In genomic region chr4:188738290-188738689, GRCh38 we compare ENCODE assay signal across 7 cellular contexts.
DNase-seq lines count a peak whose midpoint lies in the region; ATAC-seq and TF ChIP-seq lines count a peak whose summit lies in the region.
"Not testable (repeated sequence)": the region's sequence is repeated elsewhere in the genome, so short reads cannot be mapped to it uniquely, and the experiment has no call there.

No MANE protein-coding gene starts in this region.

- no CpG with 5 or more reads among the region's 24 CpGs for WGBS in IMR-90 (ENCODE audit: extremely low coverage in 2 of 2, insufficient read length in 1 of 2), 2 experiments

- peak overlapping the region; percentile 69 for H3K27ac ChIP-seq in IMR-90 (ENCODE audit: insufficient read depth, low read length)
- not testable (repeated sequence) for H3K27ac ChIP-seq in OCI-LY7 (ENCODE audit: low read depth, low read length, poor library complexity, severe bottlenecking); neural progenitor cell

- H3K9me2 ChIP-seq in OCI-LY7 (ENCODE audit: insufficient read depth, low read length): not testable (repeated sequence)

- not testable (repeated sequence) for H3K36me3 ChIP-seq in IMR-90 (ENCODE audit: control insufficient read depth, insufficient read depth, low read length); OCI-LY7 (ENCODE audit: insufficient read depth, low read length); neural progenitor cell

- H3K9me1 ChIP-seq in IMR-90 (ENCODE audit: insufficient read depth, low read length): not testable (repeated sequence)

- not testable (repeated sequence) for H2BK20ac ChIP-seq in IMR-90 (ENCODE audit: low read depth, low read length)

- 0 out of 4 replicates have a peak overlapping the region, but pooled peaks of 1 of the 2 experiments have one; percentile 49 for H4K8ac ChIP-seq in IMR-90 (ENCODE audit: low read depth in 2 of 2, low read length in 2 of 2)

- intact Hi-C loops in IMR-90 (cut with micrococcal nuclease); OCI-LY7 (cut with micrococcal nuclease; ENCODE audit: unreplicated experiment): not testable (repeated sequence)

- not testable (repeated sequence) for H3K4me3 Mint-ChIP-seq in neural progenitor cell

- not testable (repeated sequence) for H2AK9ac ChIP-seq in IMR-90 (replicated peaks; ENCODE audit: low read depth, low read length, poor library complexity)

- H3K27me3 ChIP-seq in IMR-90 (ENCODE audit: control insufficient read depth, insufficient read depth, low read length); neural progenitor cell: not testable (repeated sequence)

- H3K14ac ChIP-seq in IMR-90 (replicated peaks; ENCODE audit: low read depth, low read length): not testable (repeated sequence)

- peak overlapping the region; percentile 75 for H3K9ac ChIP-seq in IMR-90 (ENCODE audit: low read depth, low read length)
- H3K9ac ChIP-seq in neural progenitor cell: not testable (repeated sequence)

- in situ Hi-C loops in IMR-90 (cut with MboI; ENCODE audit: low sequenced_read_pairs): not testable (repeated sequence)

- not testable (repeated sequence) for TF ChIP-seq POLR2A in IMR-90 (IDR thresholded peaks at IDR 0.05; ENCODE audit: low read depth, low read length)

- not testable (repeated sequence) for H3K27ac Mint-ChIP-seq in neural progenitor cell

- peak; percentile 17; the same call in 1 of the 2 replicates for ATAC-seq in IMR-90 (ENCODE audit: low read depth)

- not testable (repeated sequence) for H3K4me1 ChIP-seq in IMR-90 (ENCODE audit: control insufficient read depth, insufficient read depth, low read length); OCI-LY7 (ENCODE audit: insufficient read depth, low read length, poor library complexity, severe bottlenecking); neural progenitor cell

- CTCF ChIA-PET in IMR-90 (lab: Yijun Ruan, JAX); OCI-LY7 (lab: Charles Lee; ENCODE audit: unreplicated experiment): not testable (repeated sequence)

- POLR2A ChIA-PET in IMR-90 (lab: Charles Lee; ENCODE audit: unreplicated experiment); OCI-LY7 (lab: Charles Lee): not testable (repeated sequence)

- not testable (repeated sequence) for H2BK120ac ChIP-seq in IMR-90 (ENCODE audit: low read depth, low read length)

- H2BK15ac ChIP-seq in IMR-90 (ENCODE audit: low read depth, low read length): not testable (repeated sequence)

- not testable (repeated sequence) for H3K79me1 ChIP-seq in IMR-90 (ENCODE audit: low read depth in 1 of 2, low read length in 2 of 2)

- BruUV-seq in IMR-90 (replicated peaks; lab: Mats Ljungman, UMichigan); OCI-LY7 (replicated peaks; lab: Mats Ljungman, UMichigan): not testable (repeated sequence)

- not testable (repeated sequence) for H3K18ac ChIP-seq in IMR-90 (ENCODE audit: low read depth, low read length)

- dilution Hi-C loops in IMR-90 (cut with HindIII; ENCODE audit: low sequenced_read_pairs, unreplicated experiment): not testable (repeated sequence)

- not testable (repeated sequence) for H3K4me1 Mint-ChIP-seq in neural progenitor cell

- H4K91ac ChIP-seq in IMR-90 (ENCODE audit: insufficient read depth, low read depth, low read length): not testable (repeated sequence)

- H3K4me2 ChIP-seq in IMR-90 (ENCODE audit: low read depth, low read length); OCI-LY7 (ENCODE audit: low read length); neural progenitor cell: not testable (repeated sequence)

- not testable (repeated sequence) for H3F3A ChIP-seq in neural progenitor cell (ENCODE audit: low read depth)

- not testable (repeated sequence) for H3K9me3 ChIP-seq in IMR-90 (ENCODE audit: control insufficient read depth, insufficient read depth, low read length); OCI-LY7 (ENCODE audit: low read length); neural progenitor cell (ENCODE audit: low read depth)

- not testable (repeated sequence) for H4K5ac ChIP-seq in IMR-90 (ENCODE audit: low read depth, low read length)

- not testable (repeated sequence) for H4K20me1 ChIP-seq in IMR-90 (ENCODE audit: insufficient read depth, low read length); OCI-LY7 (ENCODE audit: insufficient read depth, low read length); neural progenitor cell (ENCODE audit: low read depth)

- H3K23ac ChIP-seq in IMR-90 (ENCODE audit: low read depth, low read length): not testable (repeated sequence)

- DNase-seq in GM12865 (ENCODE audit: low read depth): peak; percentile 15
- DNase-seq in IMR-90; OCI-LY7 (ENCODE audit: low spot score); epithelial cell of proximal tubule (ENCODE audit: low read depth): not testable (repeated sequence)
- DNase-seq in activated T-cell treated with anti-CD3 and anti-CD28 coated beads, Interleukin-2, amount 50 U/mL, for 1 hour: peak; percentile 18
- DNase-seq in neural progenitor cell (ENCODE audit: low spot score): peak; percentile 43

- H2AFZ ChIP-seq in IMR-90 (replicated peaks; ENCODE audit: low read length, poor library complexity); OCI-LY7 (ENCODE audit: low read length); neural progenitor cell (replicated peaks): not testable (repeated sequence)

- H2AK5ac ChIP-seq in IMR-90 (ENCODE audit: low read depth, low read length): not testable (repeated sequence)

- not testable (repeated sequence) for H3K56ac ChIP-seq in IMR-90 (ENCODE audit: extremely low read depth, insufficient read depth, low read length)

- not testable (repeated sequence) for H3K27me3 Mint-ChIP-seq in neural progenitor cell (ENCODE audit: insufficient read depth, low read depth)

- not testable (repeated sequence) for TF ChIP-seq CTCF in GM12865 (IDR thresholded peaks at IDR 0.05; ENCODE audit: insufficient read depth, low read depth, low read length, missing control alignments); IMR-90 (conservative IDR thresholded peaks at IDR 0.05; ENCODE audit: low read depth, low read length); OCI-LY7 (conservative IDR thresholded peaks at IDR 0.05; ENCODE audit: low read length); epithelial cell of proximal tubule (conservative IDR thresholded peaks at IDR 0.05; ENCODE audit: low read depth, low read length); neural progenitor cell (IDR thresholded peaks at IDR 0.05)

- H3K9me3 Mint-ChIP-seq in neural progenitor cell: not testable (repeated sequence)

- H3K4ac ChIP-seq in IMR-90 (ENCODE audit: low read depth, low read length): not testable (repeated sequence)

- not testable (repeated sequence) for TF ChIP-seq RAD21 in IMR-90 (IDR thresholded peaks at IDR 0.05; ENCODE audit: low read length)

- not testable (repeated sequence) for H3K36me3 Mint-ChIP-seq in neural progenitor cell

- H3K4me3 ChIP-seq in GM12865 (ENCODE audit: low read depth, low read length) (peak overlapping the region; percentile 47), IMR-90 (ENCODE audit: insufficient read depth, low read depth, low read length) (peak overlapping the region; percentile 73), OCI-LY7 (ENCODE audit: low read depth, low read length, poor library complexity, severe bottlenecking) (peak overlapping the region; percentile 57), epithelial cell of proximal tubule (ENCODE audit: low read depth, low read length) (peak overlapping the region; percentile 45), iPS-11a (ENCODE audit: low read depth, low read length) (peak overlapping the region; percentile 20), neural progenitor cell (peak overlapping the region; percentile 36)

- H3K79me2 ChIP-seq in OCI-LY7 (ENCODE audit: insufficient read depth, low read depth, low read length); neural progenitor cell (ENCODE audit: low read depth): not testable (repeated sequence)

- not testable (repeated sequence) for H2BK5ac ChIP-seq in IMR-90 (ENCODE audit: low read depth, low read length, poor library complexity, severe bottlenecking)

Comparison
In these comparisons a context has a peak if more than half of its experiments do, and no peak if none do; other contexts are left out.
1. H3K4me3 ChIP-seq: peak in every context shown above with its lines; median percentile 73 in IMR-90; 57 in OCI-LY7; 47 in GM12865; 45 in epithelial cell of proximal tubule; 36 in neural progenitor cell; 20 in iPS-11a.